In genomic region chr4:62133498-62133897, GRCh38 we compare ENCODE assay signal across 23 cellular contexts.
DNase-seq lines count a peak whose midpoint lies in the region; ATAC-seq and TF ChIP-seq lines count a peak whose summit lies in the region.
"Had no signal": no experiment of that assay in that cellular context is flagged by ENCODE, and none has a peak within 500 bp of the region (broad histone marks: within the 10 kb centered on the region; RNA-seq: fewer than 3 reads in every experiment).

No MANE protein-coding gene starts in this region.

- no peak overlapping the region for H3K4ac ChIP-seq in trophoblast cell (ENCODE audit: low read depth, low read length)

- ATAC-seq in Right ventricle myocardium inferior (peak; percentile 83), Right ventricle myocardium superior (ENCODE audit: poor library complexity) (peak; percentile 87), GM21576 (IDR thresholded peaks at IDR 0.05; ENCODE audit: unreplicated experiment) (no peak)
- no peak for ATAC-seq in activated T-helper 17 cell treated with anti-CD3 and anti-CD28 coated beads, Interleukin-2, amount 50 U/mL, for 72 hours (replicated peaks)
- ATAC-seq: CD8-positive, alpha-beta T cell; K562 had no signal

- no peak overlapping the region for H3K4me3 Mint-ChIP-seq in activated T-helper 17 cell treated with anti-CD3 and anti-CD28 coated beads, Interleukin-2, amount 50 U/mL, for 72 hours
- H3K4me3 Mint-ChIP-seq: CD8-positive, alpha-beta T cell had no signal

- H3K4me3 ChIP-seq in right atrium auricular region = peak overlapping the region; percentile 33 to 46
- no peak overlapping the region for H3K4me3 ChIP-seq in trophoblast cell (ENCODE audit: low read depth, low read length)
- H3K4me3 ChIP-seq in H7 (ENCODE audit: insufficient read depth, low read depth, low read length) = no peak overlapping the region
- H3K4me3 ChIP-seq: K562, MG63, Peyer's patch, SJSA1 had no signal

- H3K27me3 Mint-ChIP-seq in activated T-helper 17 cell treated with anti-CD3 and anti-CD28 coated beads, Interleukin-2, amount 50 U/mL, for 72 hours = no peaks in the 10 kb centered on the region

- no peaks in the 10 kb centered on the region for H3K36me3 ChIP-seq in right atrium auricular region
- H3K36me3 ChIP-seq in trophoblast cell (ENCODE audit: control insufficient read depth in 1 of 2, insufficient read depth in 2 of 2, low read length in 2 of 2) = no peaks in the 10 kb centered on the region
- H3K36me3 ChIP-seq in H7 (replicated peaks; ENCODE audit: control insufficient read depth, insufficient read depth, low read length) = no peaks in the 10 kb centered on the region
- H3K36me3 ChIP-seq: MG63, Peyer's patch, SJSA1 had no signal

- no peak overlapping the region for H2AK5ac ChIP-seq in trophoblast cell (ENCODE audit: low read length)

- H3K23ac ChIP-seq in trophoblast cell (ENCODE audit: low read length) = no peak overlapping the region

- H3K27ac ChIP-seq in right atrium auricular region (peak overlapping the region; percentile 65 to 86), trophoblast cell (ENCODE audit: low read depth, low read length) (peak overlapping the region; percentile 24)
- H3K27ac ChIP-seq: Peyer's patch, SJSA1 had no signal

- H3K18ac ChIP-seq in trophoblast cell (ENCODE audit: low read length) = no peak overlapping the region

- no peak for TF ChIP-seq CTCF in right atrium auricular region (IDR thresholded peaks at IDR 0.05)

- no peak overlapping the region for H2BK12ac ChIP-seq in trophoblast cell (ENCODE audit: low read length)

- H3K36me3 Mint-ChIP-seq in activated T-helper 17 cell treated with anti-CD3 and anti-CD28 coated beads, Interleukin-2, amount 50 U/mL, for 72 hours (ENCODE audit: low read depth) = no peaks in the 10 kb centered on the region
- H3K36me3 Mint-ChIP-seq: CD8-positive, alpha-beta T cell had no signal

- H4K8ac ChIP-seq in trophoblast cell (ENCODE audit: low read depth, low read length) = no peak overlapping the region

- peaks cover 2% of the 10 kb centered on the region for H3K79me1 ChIP-seq in trophoblast cell (ENCODE audit: low read length)

- peak overlapping the region; percentile 21 for H2BK5ac ChIP-seq in trophoblast cell (ENCODE audit: low read depth, low read length, poor library complexity)

- H3K9me3 Mint-ChIP-seq in activated T-helper 17 cell treated with anti-CD3 and anti-CD28 coated beads, Interleukin-2, amount 50 U/mL, for 72 hours = peaks cover 15% of the 10 kb centered on the region

- H3K4me1 ChIP-seq in right atrium auricular region = no peaks in the 10 kb centered on the region
- no peaks in the 10 kb centered on the region for H3K4me1 ChIP-seq in trophoblast cell (ENCODE audit: control insufficient read depth in 1 of 2, insufficient read depth in 2 of 2, low read length in 2 of 2)
- H3K4me1 ChIP-seq: Peyer's patch, SJSA1 had no signal

- no peak overlapping the region for H4K91ac ChIP-seq in trophoblast cell (ENCODE audit: low read depth, low read length)

- intact Hi-C loops in Right ventricle myocardium inferior (cut with DNase I) = loop anchor here (10.0 kb wide), 2 partner anchors 91 to 589 kb away; no protein-coding TSS in a partner anchor
- intact Hi-C loops in cardiac septum (cut with DNase I) = loop anchor here (10.0 kb wide), 2 partner anchors 271 to 589 kb away; no protein-coding TSS in a partner anchor
- intact Hi-C loops in Right ventricle myocardium superior (cut with DNase I) = no loop called here

- no peak overlapping the region for H4K12ac ChIP-seq in trophoblast cell (ENCODE audit: low read depth, low read length)

- no peak overlapping the region for H3K27ac Mint-ChIP-seq in activated T-helper 17 cell treated with anti-CD3 and anti-CD28 coated beads, Interleukin-2, amount 50 U/mL, for 72 hours
- H3K27ac Mint-ChIP-seq: CD8-positive, alpha-beta T cell had no signal

- DNase-seq in Right ventricle myocardium inferior (ENCODE audit: missing footprints) (no peak), cardiac septum (ENCODE audit: low spot score) (no peak), Right ventricle myocardium superior (no peak), right atrium auricular region (ENCODE audit: low spot score) (no peak), trophoblast cell (no peak), H7 (no peak)
- DNase-seq: 8988T; AML-193; C1 segment of cervical spinal cord; CD8-positive, alpha-beta T cell; EL; GF-D8; MG63; NCI-H1436; NCI-H1930; NCI-H2227 treated with DMSO at 0.1 percent for 48 hours; NCI-H510A treated with DMSO at 0.1 percent for 48 hours; NCI-H774; Peyer's patch had no signal

- H3K9me3 ChIP-seq in right atrium auricular region (peaks cover 0 to 14% of the 10 kb centered on the region in 2 donors), trophoblast cell (ENCODE audit: insufficient read depth, low read depth, low read length) (no peaks in the 10 kb centered on the region)
- H3K9me3 ChIP-seq: MG63, Peyer's patch, SJSA1 had no signal

- no peak overlapping the region for H3K14ac ChIP-seq in trophoblast cell (ENCODE audit: low read length)

- no peak overlapping the region for H2AFZ ChIP-seq in trophoblast cell (ENCODE audit: insufficient read depth, low read length, poor library complexity)

- no peaks in the 10 kb centered on the region for H3K79me2 ChIP-seq in trophoblast cell (ENCODE audit: control insufficient read depth, insufficient read depth, low read length, poor library complexity)

- H3K9ac ChIP-seq in trophoblast cell (ENCODE audit: low read length) = no peak overlapping the region

- H3K27me3 ChIP-seq in right atrium auricular region (no peaks in the 10 kb centered on the region), trophoblast cell (ENCODE audit: insufficient read depth, low read length) (no peaks in the 10 kb centered on the region), H7 (ENCODE audit: control insufficient read depth, insufficient read depth, low read length) (no peaks in the 10 kb centered on the region)
- H3K27me3 ChIP-seq: MG63, Peyer's patch, SJSA1 had no signal

- H3K4me1 Mint-ChIP-seq in activated T-helper 17 cell treated with anti-CD3 and anti-CD28 coated beads, Interleukin-2, amount 50 U/mL, for 72 hours = no peaks in the 10 kb centered on the region

- no peak overlapping the region for H3K4me2 ChIP-seq in trophoblast cell (ENCODE audit: low read length)

- H2BK120ac ChIP-seq in trophoblast cell (ENCODE audit: insufficient read depth, low read length, poor library complexity) = no peak overlapping the region

Comparison
In these comparisons a context has a peak if more than half of its experiments do, and no peak if none do; other contexts are left out.
1. ATAC-seq: peak in Right ventricle myocardium inferior (single experiment) and Right ventricle myocardium superior (single experiment); none in activated T-helper 17 cell treated with anti-CD3 and anti-CD28 coated beads, Interleukin-2, amount 50 U/mL, for 72 hours (single experiment) and GM21576 (single experiment).
2. H3K4me3 ChIP-seq: peak in right atrium auricular region (2 of 2); none in trophoblast cell (single experiment) and H7 (single experiment).